1 cellular context compared by ENCODE assay signal in the genomic region with DNA sequence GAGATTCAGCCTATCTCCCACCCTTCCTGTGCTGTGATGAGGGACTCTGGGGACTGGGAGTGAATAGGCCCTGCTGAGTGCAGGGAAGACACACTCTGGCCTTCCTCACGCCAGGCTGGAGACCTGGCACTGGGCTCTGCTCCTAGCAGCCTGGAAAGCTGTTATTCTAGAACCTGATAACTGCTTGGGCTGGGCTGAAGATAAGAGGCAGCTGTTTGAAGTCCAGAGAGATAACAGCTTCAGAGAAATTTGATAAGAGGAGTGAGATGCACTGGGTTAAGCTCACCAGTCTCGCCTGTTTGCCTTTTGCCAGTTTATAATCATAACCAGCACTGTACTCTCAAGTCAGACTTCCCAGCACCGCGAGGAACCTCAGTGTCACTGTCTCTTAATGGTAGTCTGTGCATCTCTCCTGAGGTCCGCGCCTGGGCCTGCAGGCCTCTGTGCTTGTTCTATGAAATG.
TF ChIP-seq lines count a peak whose summit lies in the region.

No MANE protein-coding gene starts in this region.

TF ChIP-seq in K562, 482 proteins besides CTCF, POLR2A, EP300 and RAD21 (continued from another document and continues in another):
- TF ChIP-seq ZNF318 (IDR thresholded peaks at IDR 0.05; ENCODE audit: borderline replicate concordance in 1 of 2, low read depth in 1 of 2) (peak in 1 of 2 experiments; percentile 46; a peak in 1 of 4 replicates), NCOR1 (IDR thresholded peaks at IDR 0.05) (peak; percentile 96), SMARCA4 (IDR thresholded peaks at IDR 0.05) (peak; percentile 96), ZNF133 (CRISPR knock-in tag; IDR thresholded peaks at IDR 0.05) (no peak; the same call in 1 of the 2 replicates), TEAD1 (CRISPR knock-in tag; IDR thresholded peaks at IDR 0.05) (peak in 1 of 2 experiments; percentile 96; a peak in 2 of 4 replicates), ATF7 (IDR thresholded peaks at IDR 0.05) (peak; percentile 45), SMAD4 (CRISPR knock-in tag; conservative IDR thresholded peaks at IDR 0.05) (peak; percentile 96), RREB1 (CRISPR knock-in tag; IDR thresholded peaks at IDR 0.05) (peak; percentile 57; the same call in 1 of the 2 replicates), CHCHD3 (CRISPR knock-in tag; IDR thresholded peaks at IDR 0.05) (no peak), ZBTB17 (CRISPR knock-in tag; IDR thresholded peaks at IDR 0.05) (peak; percentile 77), KLF6 (CRISPR knock-in tag; IDR thresholded peaks at IDR 0.05; ENCODE audit: borderline replicate concordance) (peak; percentile 87), HMGN3 (IDR thresholded peaks at IDR 0.05; ENCODE audit: borderline replicate concordance, extremely low read depth, insufficient read length, low read depth, low read length) (peak; percentile 93), SNIP1 (IDR thresholded peaks at IDR 0.05; ENCODE audit: low read depth) (no peak), ZNF766 (CRISPR knock-in tag; conservative IDR thresholded peaks at IDR 0.05) (peak; percentile 86), POU5F1 (IDR thresholded peaks at IDR 0.05; ENCODE audit: borderline replicate concordance, low read depth, low read length, partially characterized antibody) (no peak), GATAD2B (IDR thresholded peaks at IDR 0.05; ENCODE audit: borderline replicate concordance) (no peak; the same call in 1 of the 2 replicates), NFXL1 (CRISPR knock-in tag; IDR thresholded peaks at IDR 0.05) (no peak), PCBP2 (IDR thresholded peaks at IDR 0.05; ENCODE audit: low read depth, low read length, poor library complexity, severe bottlenecking) (no peak), DDX20 (tag; IDR thresholded peaks at IDR 0.05; ENCODE audit: low read depth) (peak; percentile 59; the same call in 1 of the 2 replicates), NFIC (IDR thresholded peaks at IDR 0.05) (peak; percentile 92), TBP (optimal IDR thresholded peaks at IDR 0.05; ENCODE audit: low read depth, low read length) (no peak), ZNF175 (CRISPR knock-in tag; IDR thresholded peaks at IDR 0.05; ENCODE audit: low read depth) (peak; percentile 58; the same call in 1 of the 2 replicates), COPS2 (conservative IDR thresholded peaks at IDR 0.05) (no peak), TARDBP (IDR thresholded peaks at IDR 0.05) (peak; percentile 94), SMARCE1 (IDR thresholded peaks at IDR 0.05) (peak; percentile 95), MIER1 (IDR thresholded peaks at IDR 0.05; ENCODE audit: low read depth) (no peak), CAMTA2 (CRISPR knock-in tag; conservative IDR thresholded peaks at IDR 0.05) (no peak), NR4A1 (CRISPR knock-in tag; IDR thresholded peaks at IDR 0.05) (no peak), NR4A1 (tag; IDR thresholded peaks at IDR 0.05) (peak; percentile 93), ZMIZ1 (IDR thresholded peaks at IDR 0.05; ENCODE audit: low read depth in 2 of 2, low read length in 2 of 2) (peak in 1 of 2 experiments; percentile 96; a peak in 2 of 4 replicates), ELF2 (CRISPR knock-in tag; IDR thresholded peaks at IDR 0.05) (0 out of 2 replicates have a peak, but pooled peaks have one; percentile 47), ZBTB33 (CRISPR knock-in tag; IDR thresholded peaks at IDR 0.05) (peak; percentile 13; the same call in 1 of the 2 replicates), NCOA1 (IDR thresholded peaks at IDR 0.05; ENCODE audit: low read depth) (peak; percentile 87), PHF8 (IDR thresholded peaks at IDR 0.05; ENCODE audit: borderline replicate concordance, low read length) (no peak; the same call in 1 of the 2 replicates), HIVEP1 (CRISPR knock-in tag; IDR thresholded peaks at IDR 0.05) (peak; percentile 89; the same call in 1 of the 2 replicates), HES1 (IDR thresholded peaks at IDR 0.05; ENCODE audit: low read depth) (peak; percentile 88), BHLHE40 (IDR thresholded peaks at IDR 0.05; ENCODE audit: low read length) (peak; percentile 47)
- TF ChIP-seq, protein P1, sequence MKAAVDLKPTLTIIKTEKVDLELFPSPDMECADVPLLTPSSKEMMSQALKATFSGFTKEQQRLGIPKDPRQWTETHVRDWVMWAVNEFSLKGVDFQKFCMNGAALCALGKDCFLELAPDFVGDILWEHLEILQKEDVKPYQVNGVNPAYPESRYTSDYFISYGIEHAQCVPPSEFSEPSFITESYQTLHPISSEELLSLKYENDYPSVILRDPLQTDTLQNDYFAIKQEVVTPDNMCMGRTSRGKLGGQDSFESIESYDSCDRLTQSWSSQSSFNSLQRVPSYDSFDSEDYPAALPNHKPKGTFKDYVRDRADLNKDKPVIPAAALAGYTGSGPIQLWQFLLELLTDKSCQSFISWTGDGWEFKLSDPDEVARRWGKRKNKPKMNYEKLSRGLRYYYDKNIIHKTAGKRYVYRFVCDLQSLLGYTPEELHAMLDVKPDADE (conservative IDR thresholded peaks at IDR 0.05; ENCODE audit: control insufficient read depth, low read depth, low read length) = 0 out of 2 replicates have a peak, but pooled peaks have one; percentile 26
